ENCODE assay signal across 8 cellular contexts in the genomic region with DNA sequence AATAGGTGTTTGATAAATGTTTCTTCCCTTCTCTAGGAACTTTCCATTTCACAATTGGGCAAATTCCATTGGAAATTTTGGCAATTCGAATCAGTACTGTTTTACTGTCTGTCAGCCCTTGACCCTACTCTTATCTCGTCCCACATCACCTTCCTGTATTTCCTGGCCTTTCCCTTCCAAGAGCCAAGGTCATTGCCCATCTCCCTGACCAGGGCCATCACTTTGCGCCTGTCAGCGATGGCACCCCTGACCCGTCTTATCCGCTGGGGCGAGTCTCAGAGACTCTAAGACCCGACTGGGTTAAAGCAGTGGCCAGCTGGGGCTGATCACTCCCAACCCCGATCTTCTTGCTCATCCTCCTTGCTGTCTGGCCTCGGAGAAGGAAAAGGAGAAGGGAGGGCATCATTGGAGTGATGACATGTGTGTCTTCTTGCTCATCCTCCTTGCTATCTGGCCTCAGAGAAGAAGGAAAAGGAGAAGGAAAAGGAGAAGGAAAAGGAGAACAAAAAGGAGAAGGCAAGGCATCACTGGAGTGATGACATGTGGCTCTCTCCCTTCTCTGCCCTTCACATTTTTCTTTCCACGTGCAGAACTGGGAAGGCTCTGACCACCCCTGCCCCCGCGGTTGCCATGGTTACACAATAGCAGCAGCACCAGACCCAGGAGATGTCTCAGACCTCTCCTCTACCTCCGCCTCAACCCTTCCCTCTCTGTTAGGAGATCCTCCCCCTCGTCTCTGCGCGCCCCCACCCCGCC. TPM values are rescaled to one million over a fixed set of nuclear protein-coding genes. Genes with fewer than 3 reads are reported as not detected.
DNase-seq lines count a peak whose midpoint lies in the region; ATAC-seq and TF ChIP-seq lines count a peak whose summit lies in the region.
"Had no signal": no experiment of that assay in that cellular context is flagged by ENCODE, and none has a peak within 500 bp of the region (broad histone marks: within the 10 kb centered on the region; RNA-seq: fewer than 3 reads in every experiment).

No MANE protein-coding gene starts in this region.

- H3K9me3 ChIP-seq in left lung, result peaks cover 0 to 6% of the 10 kb centered on the region in 2 donors
- no peaks in the 10 kb centered on the region for H3K9me3 ChIP-seq in thyroid gland

- H3K9me3 Mint-ChIP-seq in chondrocyte (ENCODE audit: low read depth), result peaks cover 5% of the 10 kb centered on the region

- H3K27me3 ChIP-seq in left lung (peaks cover 5 to 55% of the 10 kb centered on the region in 2 donors), thyroid gland (no peaks in the 10 kb centered on the region)

- H3K27ac ChIP-seq in left lung, result peak overlapping the region in 1 of 2 donors; percentile 78
- peak overlapping the region; percentile 76 to 92 (median 77) for H3K27ac ChIP-seq in thyroid gland

- H3K27me3 Mint-ChIP-seq in chondrocyte (ENCODE audit: low read depth), result peaks cover 11% of the 10 kb centered on the region

- DNase-seq in KBM-7 (peak; percentile 55), chondrocyte (ENCODE audit: low spot score) (peak; percentile 84), left lung (peak; percentile 42 to 51), thyroid gland (peak; percentile 62 to 64), NCI-H446 (lab: John Stamatoyannopoulos, UW) (no peak)
- no peak for DNase-seq in activated T-cell treated with anti-CD3 and anti-CD28 coated beads, Interleukin-2, amount 50 U/mL, for 48 hours
- DNase-seq: effector CD4-positive, alpha-beta T cell had no signal

- in situ Hi-C loops in KBM-7 (cut with MboI; ENCODE audit: low pct_unique_long_range_greater_than_20kb, low sequenced_read_pairs), result no loop called here

- H3K36me3 ChIP-seq in left lung (no peaks in the 10 kb centered on the region), thyroid gland (no peaks in the 10 kb centered on the region)

- H3K4me3 ChIP-seq in left lung (peak overlapping the region; percentile 34 to 40), thyroid gland (replicated peaks in 1 of 3) (peak overlapping the region; percentile 32 to 86 (median 58))

- H3K4me1 Mint-ChIP-seq in chondrocyte (ENCODE audit: low read depth), result peaks cover 17% of the 10 kb centered on the region

- WGBS in thyroid gland, 2 donors, result 45 to 46% methylated on average over 18 of the region's 18 CpGs

- H3K27ac Mint-ChIP-seq in chondrocyte (ENCODE audit: unreplicated experiment), result no peak overlapping the region

- no peaks in the 10 kb centered on the region for H3K36me3 Mint-ChIP-seq in chondrocyte (ENCODE audit: low read depth)

- H3K4me3 Mint-ChIP-seq in chondrocyte (ENCODE audit: unreplicated experiment), result peak overlapping the region; percentile 92

- no peak for TF ChIP-seq POLR2A in thyroid gland (IDR thresholded peaks at IDR 0.05)

- TF ChIP-seq CTCF in chondrocyte (IDR thresholded peaks at IDR 0.05), result no peak
- TF ChIP-seq CTCF in left lung (IDR thresholded peaks at IDR 0.05), result no peak
- TF ChIP-seq CTCF in thyroid gland (IDR thresholded peaks at IDR 0.05), result no peak

- intact Hi-C loops in left lung (cut with DNase I) (loop anchor here in 1 of 2 donors (10.0 kb wide), 1 partner anchor 140 kb away; no protein-coding TSS in a partner anchor), thyroid gland (cut with DNase I) (loop anchor here (10.0 kb wide), 1 partner anchor 370 kb away; no protein-coding TSS in a partner anchor)

- ATAC-seq in left lung (peak; percentile 7), GM18517 (IDR thresholded peaks at IDR 0.05; ENCODE audit: unreplicated experiment) (no peak)

- H3K4me1 ChIP-seq in left lung, result peaks cover 0 to 20% of the 10 kb centered on the region in 2 donors
- peaks cover 7 to 12% of the 10 kb centered on the region in 2 donors for H3K4me1 ChIP-seq in thyroid gland

RNA-seq across cellular contexts. Expression of a gene that starts 2.1 kb away (rescaled TPM):
- total RNA-seq in chondrocyte (1.4 to 7.0 TPM (median 2.0 TPM) in 3 replicates), left lung (1 to 10 TPM; 5.5 to 9.1 TPM), thyroid gland (100 to 1,000 TPM in 2 of 4 donors, 10 to 100 TPM in 2; 65.8 to 131 (median 91.8) TPM)

Comparison
In these comparisons a context has a peak if more than half of its experiments do, and no peak if none do; other contexts are left out.
1. DNase-seq: peak in KBM-7 (single experiment), chondrocyte (single experiment), left lung (2 of 2) and thyroid gland (2 of 2); none in NCI-H446 (0 of 2) and activated T-cell treated with anti-CD3 and anti-CD28 coated beads, Interleukin-2, amount 50 U/mL, for 48 hours (0 of 2).